Comparison of ENCODE assay signal across 10 cellular contexts in genomic region chr14:101813171-101813759, GRCh38. TPM values are rescaled to one million over a fixed set of nuclear protein-coding genes. Genes with fewer than 3 reads are reported as not detected.
DNase-seq lines count a peak whose midpoint lies in the region; ATAC-seq, FAIRE-seq and TF ChIP-seq lines count a peak whose summit lies in the region.
"Had no signal": no experiment of that assay in that cellular context is flagged by ENCODE, and none has a peak within 500 bp of the region (broad histone marks: within the 10 kb centered on the region; RNA-seq: fewer than 3 reads in every experiment).

No MANE protein-coding gene starts in this region.

- no peak overlapping the region for H3K4me2 ChIP-seq in K562 (ENCODE audit: insufficient read depth, low read length)

- peaks cover 59% of the 10 kb centered on the region for H3K36me3 ChIP-seq in K562 (ENCODE audit: control insufficient read depth, insufficient read depth, low read length)
- no peaks in the 10 kb centered on the region for H3K36me3 ChIP-seq in tibial nerve
- H3K36me3 ChIP-seq: MG63 had no signal

- no peak for TF ChIP-seq EP300 in K562 (IDR thresholded peaks at IDR 0.05; ENCODE audit: low read length)
- peak in 1 of 2 donors; percentile 20 for TF ChIP-seq EP300 in tibial nerve (IDR thresholded peaks at IDR 0.05)

- CTCF ChIA-PET in activated naive CD4-positive, alpha-beta T cell treated with anti-CD3 and anti-CD28 coated beads, Interleukin-2, amount 10 ng/mL, durations not matched to agents 7 days and 5 days (lab: Charles Lee) = interaction anchor here (1.4 to 3.3 kb wide), 3 partner anchors 10 to 106 kb away, joined by 3 to 23 read pairs (median 9); no protein-coding TSS in a partner anchor
- CTCF ChIA-PET in K562 (lab: Yijun Ruan, JAX; ENCODE audit: low intra/inter-chr PET ratio) = no interaction called here

- no peak overlapping the region for H2AFZ ChIP-seq in K562 (ENCODE audit: low read depth, low read length)

- no peaks in the 10 kb centered on the region for H3K27me3 Mint-ChIP-seq in activated naive CD4-positive, alpha-beta T cell treated with anti-CD3 and anti-CD28 coated beads, Interleukin-2, amount 10 ng/mL, durations not matched to agents 7 days and 5 days

- TF ChIP-seq RAD21 in K562 (CRISPR knock-in tag; conservative IDR thresholded peaks at IDR 0.05 in 1 of 2, IDR thresholded peaks at IDR 0.05 in 1 of 2) = no peak

- H3K4me3 Mint-ChIP-seq in activated naive CD4-positive, alpha-beta T cell treated with anti-CD3 and anti-CD28 coated beads, Interleukin-2, amount 10 ng/mL, durations not matched to agents 7 days and 5 days = peak overlapping the region; percentile 90

- in situ Hi-C loops in K562 (cut with MboI) = no loop called here

- H3K79me2 ChIP-seq in K562 (ENCODE audit: control insufficient read depth, insufficient read depth, low read length) = peaks cover 97% of the 10 kb centered on the region

- H3K9me3 ChIP-seq in K562 (replicated peaks; ENCODE audit: control insufficient read depth, insufficient read depth, low read depth, low read length) = no peaks in the 10 kb centered on the region
- no peaks in the 10 kb centered on the region for H3K9me3 ChIP-seq in tibial nerve
- H3K9me3 ChIP-seq: MG63 had no signal

- TF ChIP-seq POLR2A in K562 (conservative IDR thresholded peaks at IDR 0.05) (no peak), tibial nerve (IDR thresholded peaks at IDR 0.05) (no peak)

- no peak for FAIRE-seq in K562 (lab: Jason Lieb, UNC)
- FAIRE-seq: islet of Langerhans had no signal

- H3K9me3 Mint-ChIP-seq in activated naive CD4-positive, alpha-beta T cell treated with anti-CD3 and anti-CD28 coated beads, Interleukin-2, amount 10 ng/mL, durations not matched to agents 7 days and 5 days = no peaks in the 10 kb centered on the region

- H3K27me3 ChIP-seq in K562 (ENCODE audit: control insufficient read depth in 2 of 2, insufficient read depth in 2 of 2, low read length in 2 of 2) (no peaks in the 10 kb centered on the region), tibial nerve (no peaks in the 10 kb centered on the region)
- H3K27me3 ChIP-seq: MG63 had no signal

- POLR2A ChIA-PET in K562 (lab: Yijun Ruan, JAX) = interaction anchor here (0.6 to 3.7 kb wide), 5 partner anchors 10 to 701 kb away, joined by 3 to 11 read pairs (median 4); no protein-coding TSS in a partner anchor

- H3K4me1 Mint-ChIP-seq in activated naive CD4-positive, alpha-beta T cell treated with anti-CD3 and anti-CD28 coated beads, Interleukin-2, amount 10 ng/mL, durations not matched to agents 7 days and 5 days = peaks cover 79% of the 10 kb centered on the region

- WGBS in K562 (ENCODE audit: insufficient coverage, low coverage, missing lambda C conversion rate) = 81% methylated on average over 7 of the region's 7 CpGs
- WGBS in tibial nerve, 2 donors = 86 to 92% methylated on average over 7 of the region's 7 CpGs

- H3K4me1 ChIP-seq in K562 (replicated peaks in 1 of 2; ENCODE audit: control insufficient read depth in 2 of 2, insufficient read depth in 2 of 2, low read length in 2 of 2) (peaks cover 8 to 58% of the 10 kb centered on the region in 2 experiments), tibial nerve (peaks cover 0 to 74% (median 23%) of the 10 kb centered on the region in 4 donors)

- ATAC-seq in K562 (no peak), GM21786 (IDR thresholded peaks at IDR 0.05; ENCODE audit: unreplicated experiment) (no peak)

- H3K9me1 ChIP-seq in K562 (ENCODE audit: control insufficient read depth, insufficient read depth, low read length) = peaks cover 11% of the 10 kb centered on the region

- TF ChIP-seq CTCF in K562 (IDR thresholded peaks at IDR 0.05 in 2 of 3, conservative IDR thresholded peaks at IDR 0.05 in 1 of 3; ENCODE audit: insufficient read depth in 2 of 3, low read depth in 1 of 3, low read length in 3 of 3) = no peak
- TF ChIP-seq CTCF in tibial nerve (IDR thresholded peaks at IDR 0.05) = no peak

- H3K4me3 ChIP-seq in K562 (no peak overlapping the region), tibial nerve (no peak overlapping the region)
- H3K4me3 ChIP-seq: MG63 had no signal

- peaks cover 70% of the 10 kb centered on the region for H3K36me3 Mint-ChIP-seq in activated naive CD4-positive, alpha-beta T cell treated with anti-CD3 and anti-CD28 coated beads, Interleukin-2, amount 10 ng/mL, durations not matched to agents 7 days and 5 days

- H4K20me1 ChIP-seq in K562 (replicated peaks; ENCODE audit: control insufficient read depth, insufficient read depth, low read length) = peaks cover 8% of the 10 kb centered on the region; the same call in 1 of the 2 replicates

- peak overlapping the region; percentile 99 for H3K27ac Mint-ChIP-seq in activated naive CD4-positive, alpha-beta T cell treated with anti-CD3 and anti-CD28 coated beads, Interleukin-2, amount 10 ng/mL, durations not matched to agents 7 days and 5 days

- intact Hi-C loops in K562 (cut with micrococcal nuclease) = no loop called here

- peak overlapping the region in 1 of 2 experiments; percentile 18; a peak in 1 of 4 replicates for H3K9ac ChIP-seq in K562 (ENCODE audit: insufficient read depth in 1 of 2, low read depth in 2 of 2, low read length in 2 of 2)

- H3K27ac ChIP-seq in K562 (ENCODE audit: extremely low read depth, low read depth, low read length) (peak overlapping the region; percentile 10; the same call in 1 of the 3 replicates), tibial nerve (peak overlapping the region in 3 of 4 donors; percentile 15 to 100 (median 17))

- no peak for DNase-seq in activated naive CD4-positive, alpha-beta T cell treated with anti-CD3 and anti-CD28 coated beads, Interleukin-2, amount 10 ng/mL, durations not matched to agents 7 days and 5 days
- no peak for DNase-seq in activated naive CD4-positive, alpha-beta T cell (lab: John Stamatoyannopoulos, UW)
- DNase-seq in K562 (ENCODE audit: extremely low read depth in 1 of 4, low spot score in 3 of 4) = no peak
- peak; percentile 63 to 91 for DNase-seq in lung microvascular endothelial cell (ENCODE audit: low read depth in 2 of 2)
- no peak for DNase-seq in tibial nerve (ENCODE audit: low spot score in 2 of 2)
- DNase-seq in NOMO-1 (lab: John Stamatoyannopoulos, UW; ENCODE audit: unreplicated experiment in 2 of 2) = no peak
- no peak for DNase-seq in NCI-H1105 (lab: John Stamatoyannopoulos, UW)
- DNase-seq: MG63 had no signal

- no TSS peak for BruUV-seq in K562 (replicated peaks; lab: Mats Ljungman, UMichigan)

TF ChIP-seq in K562, 482 proteins besides CTCF, POLR2A, EP300 and RAD21 (continues in another document):
- no peak for TF ChIP-seq SREBF1 (IDR thresholded peaks at IDR 0.05; ENCODE audit: borderline replicate concordance, low read depth, low read length)

RNA-seq across cellular contexts. Expression of gene PPP2R5C, which starts 51.8 kb away (rescaled TPM):
- 275 and 554 TPM in 2 replicates for total RNA-seq in K562 (2011; cell fraction: chromatin; rRNA removed; ENCODE audit: low replicate concordance)
- total RNA-seq in K562 (2011; cell fraction: nucleolus; rRNA removed) = 143 and 198 TPM in 2 replicates
- 367 and 537 TPM in 2 replicates for total RNA-seq in K562 (2011; cell fraction: nucleoplasm; rRNA removed)
- total RNA-seq in K562 (2014; rRNA removed) = 263 and 295 TPM in 2 replicates
- total RNA-seq in K562 (2014; rRNA removed; fragmentation: Illumina TruSeq; extraction: Trizol) = 395 and 448 TPM in 2 replicates
- total RNA-seq in K562 (2015; rRNA removed; fragmentation: Illumina TruSeq; extraction: Trizol) = 284 and 309 TPM in 2 replicates
- 395 and 398 TPM in 2 replicates for total RNA-seq in K562 (2021)
- polyA plus RNA-seq in K562 (2011; rRNA removed) = 266 and 328 TPM in 2 replicates
- 100 and 189 TPM in 2 replicates for polyA plus RNA-seq in K562 (2011; cell fraction: cytosol; rRNA removed)
- polyA plus RNA-seq in K562 (2011; cell fraction: nucleus; rRNA removed) = 140 and 172 TPM in 2 replicates
- 237 and 317 TPM in 2 replicates for polyA plus RNA-seq in K562 (2012)
- 383 and 443 TPM in 2 replicates for polyA plus RNA-seq in K562 (2014; fragmentation: Illumina TruSeq; extraction: Trizol)
- polyA plus RNA-seq in K562 (2014; fragmentation: Nextera tagmentation; extraction: Ambion mirVana) = 100 to 1,000 TPM; 517 to 617 TPM
- polyA plus RNA-seq in K562 (2014; rRNA removed) = 284 and 315 TPM in 2 replicates
- 312 and 332 TPM in 2 replicates for polyA minus RNA-seq in K562 (2011; rRNA and poly(A)+ RNA removed)
- 118 and 128 TPM in 2 replicates for polyA minus RNA-seq in K562 (2011; cell fraction: cytosol; rRNA and poly(A)+ RNA removed)
- 87.6 and 141 TPM in 2 replicates for polyA minus RNA-seq in K562 (2011; cell fraction: nucleus; rRNA and poly(A)+ RNA removed)
- 59.7 and 65.9 TPM in 2 replicates for total RNA-seq in lung microvascular endothelial cell
- 100 to 1,000 TPM in 1 of 4 donors, 10 to 100 TPM in 3; 63.3 to 113 (median 75.9) TPM for total RNA-seq in tibial nerve

Comparison
In these comparisons a context has a peak if more than half of its experiments do, and no peak if none do; other contexts are left out.
1. DNase-seq: peak in lung microvascular endothelial cell (2 of 2); none in activated naive CD4-positive, alpha-beta T cell treated with anti-CD3 and anti-CD28 coated beads, Interleukin-2, amount 10 ng/mL, durations not matched to agents 7 days and 5 days (single experiment), activated naive CD4-positive, alpha-beta T cell (0 of 4), K562 (0 of 4), tibial nerve (0 of 2), NOMO-1 (0 of 2) and NCI-H1105 (single experiment).